ENCODE assay signal across 12 cellular contexts in genomic region chr16:647173-647902, GRCh38. TPM values are rescaled to one million over a fixed set of nuclear protein-coding genes. Genes with fewer than 3 reads are reported as not detected.
DNase-seq lines count a peak whose midpoint lies in the region; ATAC-seq, FAIRE-seq and TF ChIP-seq lines count a peak whose summit lies in the region.
"Had no signal": no experiment of that assay in that cellular context is flagged by ENCODE, and none has a peak within 500 bp of the region (broad histone marks: within the 10 kb centered on the region; RNA-seq: fewer than 3 reads in every experiment).

No MANE protein-coding gene starts in this region.

- H3K9me3 Mint-ChIP-seq in MCF 10A (ENCODE audit: unreplicated experiment) = no peaks in the 10 kb centered on the region

- peaks cover 35% of the 10 kb centered on the region for H3K36me3 Mint-ChIP-seq in MCF 10A (ENCODE audit: insufficient read depth, unreplicated experiment)

- no peak overlapping the region for H3K27ac Mint-ChIP-seq in MCF 10A (ENCODE audit: low read depth, unreplicated experiment)

- no peak for DNase-seq in A549 (ENCODE audit: low read depth in 1 of 2, low spot score in 1 of 2)
- no peak for DNase-seq in HFF-Myc (ENCODE audit: extremely low read depth, low read depth)
- no peak for DNase-seq in MCF 10A (ENCODE audit: unreplicated experiment)
- no peak for DNase-seq in NCI-H345 (lab: John Stamatoyannopoulos, UW)
- no peak for DNase-seq in COLO829 (ENCODE audit: low spot score)
- DNase-seq in globus pallidus (ENCODE audit: low spot score) = no peak

- peak overlapping the region; percentile 38 for H3K4me3 Mint-ChIP-seq in MCF 10A (ENCODE audit: unreplicated experiment)

- H3K4me3 ChIP-seq in A549 = no peak overlapping the region
- 0 out of 2 replicates have a peak overlapping the region, but pooled peaks have one; percentile 60 for H3K4me3 ChIP-seq in HFF-Myc (replicated peaks; ENCODE audit: low read depth, low read length)
- no peak overlapping the region for H3K4me3 ChIP-seq in muscle layer of colon (ENCODE audit: low read depth in 1 of 2, low read length in 2 of 2)

- CTCF ChIA-PET in A549 (lab: Yijun Ruan, JAX) = interaction anchor here (1.0 to 6.1 kb wide), 10 partner anchors 9 to 76 kb away, joined by 3 to 64 read pairs (median 4); partner anchors contain the start of gene METTL26
- CTCF ChIA-PET in MCF 10A (lab: Yijun Ruan, JAX) = interaction anchor here (0.5 to 1.4 kb wide), 8 partner anchors 12 to 77 kb away, joined by 3 to 7 read pairs (median 3); partner anchors contain the start of gene WDR24

- no peak for ATAC-seq in A549
- no peak for ATAC-seq in GM21825 (IDR thresholded peaks at IDR 0.05; ENCODE audit: unreplicated experiment)

- no peaks in the 10 kb centered on the region for H3K27me3 ChIP-seq in muscle layer of colon (ENCODE audit: control insufficient read depth in 1 of 2, insufficient read depth in 2 of 2, low read length in 2 of 2)
- H3K27me3 ChIP-seq: BE2C had no signal

- no peaks in the 10 kb centered on the region for H3K9me3 ChIP-seq in A549
- no peaks in the 10 kb centered on the region for H3K9me3 ChIP-seq in muscle layer of colon (ENCODE audit: low read length)
- H3K9me3 ChIP-seq: BE2C, thoracic aorta had no signal

- H3K9ac ChIP-seq in muscle layer of colon (ENCODE audit: low read length) = no peak overlapping the region
- H3K9ac ChIP-seq: parathyroid adenoma had no signal

- H3K36me3 ChIP-seq in muscle layer of colon (ENCODE audit: insufficient read depth, low read length) = no peaks in the 10 kb centered on the region
- H3K36me3 ChIP-seq: BE2C, thoracic aorta had no signal

- peak overlapping the region; percentile 93 for H3K4me2 ChIP-seq in A549

- H3K4me1 Mint-ChIP-seq in MCF 10A (ENCODE audit: insufficient read depth, unreplicated experiment) = peaks cover 17% of the 10 kb centered on the region

- intact Hi-C loops in MCF 10A (cut with micrococcal nuclease) = no loop called here

- H3K4me1 ChIP-seq in A549 (peaks cover 50% of the 10 kb centered on the region), muscle layer of colon (ENCODE audit: insufficient read depth, low read length) (peaks cover 36% of the 10 kb centered on the region)

- H3K27ac ChIP-seq in A549 (peak overlapping the region in 1 of 2 experiments; percentile 99; a peak in 2 of 6 replicates), muscle layer of colon (ENCODE audit: low read depth, low read length) (peak overlapping the region; percentile 92)

- no TSS peak for BruUV-seq in MCF 10A (replicated peaks; lab: Mats Ljungman, UMichigan)

- no peak for TF ChIP-seq POLR2A in A549 (IDR thresholded peaks at IDR 0.05; ENCODE audit: low read length)

- FAIRE-seq in A549 (lab: Jason Lieb, UNC) = no peak

- TF ChIP-seq CTCF in A549 (IDR thresholded peaks at IDR 0.05) (no peak), HFF-Myc (IDR thresholded peaks at IDR 0.05; ENCODE audit: low read depth, low read length, missing control alignments) (no peak), MCF 10A (IDR thresholded peaks at IDR 0.05; ENCODE audit: unreplicated experiment) (no peak)

- TF ChIP-seq EP300 in A549 (IDR thresholded peaks at IDR 0.05) = no peak

- no peak for TF ChIP-seq RAD21 in A549 (conservative IDR thresholded peaks at IDR 0.05 in 1 of 2, IDR thresholded peaks at IDR 0.05 in 1 of 2)

- WGBS in A549 (ENCODE audit: missing lambda C conversion rate) = 93% methylated on average over 21 of the region's 25 CpGs

- no peaks in the 10 kb centered on the region for H3K27me3 Mint-ChIP-seq in MCF 10A (ENCODE audit: insufficient read depth, unreplicated experiment)

- POLR2A ChIA-PET in A549 (lab: Yijun Ruan, JAX) = no interaction called here
- POLR2A ChIA-PET in MCF 10A (lab: Yijun Ruan, JAX) = interaction anchor here (0.9 to 2.8 kb wide), 9 partner anchors 10 to 68 kb away, joined by 3 to 17 read pairs (median 6); partner anchors contain the start of genes JMJD8, METTL26, RAB40C and RHOT2

TF ChIP-seq in A549, 52 proteins besides CTCF, POLR2A, EP300 and RAD21:
- TF ChIP-seq TFCP2L1 (CRISPR knock-in tag; IDR thresholded peaks at IDR 0.05) = no peak
- TF ChIP-seq RNF2 (IDR thresholded peaks at IDR 0.05; ENCODE audit: borderline replicate concordance, low read depth) = no peak
- TF ChIP-seq TP53 (CRISPR knock-in tag; IDR thresholded peaks at IDR 0.05) = no peak

RNA-seq across cellular contexts. Expression of gene WDR90, which starts 1.8 kb away (rescaled TPM):
- polyA plus RNA-seq in A549 (2011; rRNA removed) (6.5 and 7.3 TPM in 2 replicates), A549 (2017; fragmentation: RNase III; extraction: RNeasy Plus Mini Kit Qiagen cat#74134 plus additional on column Dnase treatment) (28.1 to 31.4 TPM (median 30.7 TPM) in 3 replicates)
- 27.7 and 34.5 TPM in 2 replicates for polyA plus RNA-seq in A549 (2012; cell fraction: cytosol; rRNA removed)
- 286 and 396 TPM in 2 replicates for polyA plus RNA-seq in A549 (2012; cell fraction: nucleus; rRNA removed)
- polyA minus RNA-seq in A549 (2011; rRNA and poly(A)+ RNA removed) = 4.8 and 8.1 TPM in 2 replicates
- total RNA-seq in MCF 10A (2022) = 40.4 and 47.9 TPM in 2 replicates

RNA-seq across cellular contexts. Expression of gene MCRIP2, which starts 5.7 kb away (rescaled TPM):
- polyA plus RNA-seq in A549 (2011; rRNA removed) (10.7 and 12.9 TPM in 2 replicates), A549 (2017; fragmentation: RNase III; extraction: RNeasy Plus Mini Kit Qiagen cat#74134 plus additional on column Dnase treatment) (20.3 to 21.3 TPM (median 21.3 TPM) in 3 replicates)
- polyA plus RNA-seq in A549 (2012; cell fraction: cytosol; rRNA removed) = 55.0 and 61.1 TPM in 2 replicates
- polyA plus RNA-seq in A549 (2012; cell fraction: nucleus; rRNA removed) = 68.5 and 70.2 TPM in 2 replicates
- polyA minus RNA-seq in A549 (2011; rRNA and poly(A)+ RNA removed) = 2.0 TPM in 2 replicates
- 43.6 and 44.6 TPM in 2 replicates for total RNA-seq in MCF 10A (2022)

RNA-seq across cellular contexts. Expression of gene METTL26, which starts 11.2 kb away (rescaled TPM):
- 44.2 and 47.2 TPM in 2 replicates for polyA plus RNA-seq in A549 (2011; rRNA removed)
- polyA plus RNA-seq in A549 (2012; cell fraction: cytosol; rRNA removed) = 172 and 227 TPM in 2 replicates
- 135 and 259 TPM in 2 replicates for polyA plus RNA-seq in A549 (2012; cell fraction: nucleus; rRNA removed)
- 78.3 to 83.6 TPM (median 80.3 TPM) in 3 replicates for polyA plus RNA-seq in A549 (2017; fragmentation: RNase III; extraction: RNeasy Plus Mini Kit Qiagen cat#74134 plus additional on column Dnase treatment)
- 24.2 and 30.7 TPM in 2 replicates for polyA minus RNA-seq in A549 (2011; rRNA and poly(A)+ RNA removed)
- 104 and 106 TPM in 2 replicates for total RNA-seq in MCF 10A (2022)

RNA-seq across cellular contexts. Expression of gene WFIKKN1, which starts 16.6 kb away (rescaled TPM):
- polyA plus RNA-seq in A549 (2011; rRNA removed) (0.05 TPM in 1 of 2 replicates, not detected in the other), A549 (2017; fragmentation: RNase III; extraction: RNeasy Plus Mini Kit Qiagen cat#74134 plus additional on column Dnase treatment) (0.15 to 0.23 TPM (median 0.17 TPM) in 3 replicates)
- 0.13 TPM in 2 replicates for polyA plus RNA-seq in A549 (2012; cell fraction: cytosol; rRNA removed)
- 0.67 and 1.1 TPM in 2 replicates for polyA plus RNA-seq in A549 (2012; cell fraction: nucleus; rRNA removed)
- polyA minus RNA-seq in A549 (2011; rRNA and poly(A)+ RNA removed) = 0.05 TPM in 1 of 2 replicates, not detected in the other
- total RNA-seq in MCF 10A (2022) = 0.14 and 0.17 TPM in 2 replicates
- total RNA-seq: H4 had no signal

RNA-seq across cellular contexts. Expression of gene RHOT2, which starts 20.6 kb away (rescaled TPM):
- polyA plus RNA-seq in A549 (2011; rRNA removed) (33.9 and 38.0 TPM in 2 replicates), A549 (2017; fragmentation: RNase III; extraction: RNeasy Plus Mini Kit Qiagen cat#74134 plus additional on column Dnase treatment) (74.0 to 83.5 TPM (median 83.1 TPM) in 3 replicates)
- 125 and 162 TPM in 2 replicates for polyA plus RNA-seq in A549 (2012; cell fraction: cytosol; rRNA removed)
- polyA plus RNA-seq in A549 (2012; cell fraction: nucleus; rRNA removed) = 953 and 1,278 TPM in 2 replicates
- 26.4 and 38.1 TPM in 2 replicates for polyA minus RNA-seq in A549 (2011; rRNA and poly(A)+ RNA removed)
- 110 and 118 TPM in 2 replicates for total RNA-seq in MCF 10A (2022)
